ENCODE assay signal across 10 cellular contexts in genomic region chr20:54078296-54078695, GRCh38. TPM values are rescaled to one million over a fixed set of nuclear protein-coding genes. Genes with fewer than 3 reads are reported as not detected.
DNase-seq lines count a peak whose midpoint lies in the region; ATAC-seq, FAIRE-seq and TF ChIP-seq lines count a peak whose summit lies in the region.
"Had no signal": no experiment of that assay in that cellular context is flagged by ENCODE, and none has a peak within 500 bp of the region (broad histone marks: within the 10 kb centered on the region; RNA-seq: fewer than 3 reads in every experiment).

No MANE protein-coding gene starts in this region.

- FAIRE-seq in pancreas (lab: Jason Lieb, UNC), result no peak

- H3K27me3 Mint-ChIP-seq in naive thymus-derived CD8-positive, alpha-beta T cell, result no peaks in the 10 kb centered on the region

- H3K4me1 ChIP-seq in OCI-LY3 (ENCODE audit: low read length) (peaks cover 6% of the 10 kb centered on the region), pancreas (no peaks in the 10 kb centered on the region)

- peaks cover 16 to 61% (median 57%) of the 10 kb centered on the region in 4 donors for H3K4me1 Mint-ChIP-seq in naive thymus-derived CD8-positive, alpha-beta T cell

- H3K27ac ChIP-seq in OCI-LY3 (ENCODE audit: low read length), result no peak overlapping the region
- no peak overlapping the region for H3K27ac ChIP-seq in coronary artery
- H3K27ac ChIP-seq in pancreas, result no peak overlapping the region

- TF ChIP-seq CTCF in OCI-LY3 (IDR thresholded peaks at IDR 0.05; ENCODE audit: low read depth, low read length) (no peak), coronary artery (IDR thresholded peaks at IDR 0.05) (no peak), pancreas (IDR thresholded peaks at IDR 0.05) (no peak)

- H3K27me3 ChIP-seq in OCI-LY3 (ENCODE audit: low read depth, low read length) (no peaks in the 10 kb centered on the region), pancreas (no peaks in the 10 kb centered on the region)

- no peaks in the 10 kb centered on the region for H3K36me3 Mint-ChIP-seq in naive thymus-derived CD8-positive, alpha-beta T cell

- ATAC-seq in GM18861 (IDR thresholded peaks at IDR 0.05; ENCODE audit: unreplicated experiment) (peak; percentile 72), HG02588 (IDR thresholded peaks at IDR 0.05; ENCODE audit: unreplicated experiment) (peak; percentile 55), pancreas (no peak)
- ATAC-seq in naive thymus-derived CD8-positive, alpha-beta T cell, result peak; percentile 70 to 81

- H3K4me3 ChIP-seq in OCI-LY3 (ENCODE audit: low read length), result no peak overlapping the region
- no peak overlapping the region for H3K4me3 ChIP-seq in coronary artery
- no peak overlapping the region for H3K4me3 ChIP-seq in pancreas

- H3K36me3 ChIP-seq in OCI-LY3 (replicated peaks; ENCODE audit: low read depth, low read length), result no peaks in the 10 kb centered on the region
- H3K36me3 ChIP-seq in pancreas, result no peaks in the 10 kb centered on the region

- H4K20me1 ChIP-seq in OCI-LY3 (ENCODE audit: insufficient read depth, low read length), result no peaks in the 10 kb centered on the region

- peak overlapping the region; percentile 52 to 84 (median 71) for H3K4me3 Mint-ChIP-seq in naive thymus-derived CD8-positive, alpha-beta T cell

- peak overlapping the region; percentile 58 for H2AFZ ChIP-seq in OCI-LY3 (ENCODE audit: low read depth, low read length)

- POLR2A ChIA-PET in naive thymus-derived CD8-positive, alpha-beta T cell (lab: Charles Lee), result interaction anchor here (0.6 to 2.0 kb wide), 4 partner anchors 15 to 130 kb away, joined by 4 to 10 read pairs (median 4); partner anchors contain the start of gene PFDN4

- intact Hi-C loops in pancreas (cut with DNase I), result no loop called here

- 72 to 83% methylated on average over 5 of the region's 5 CpGs for WGBS in pancreas, 2 donors

- no peak overlapping the region for H3K9ac ChIP-seq in OCI-LY3 (ENCODE audit: low read length)

- peak overlapping the region; percentile 82 to 95 (median 89) for H3K27ac Mint-ChIP-seq in naive thymus-derived CD8-positive, alpha-beta T cell

- DNase-seq in naive thymus-derived CD8-positive, alpha-beta T cell, result peak in 6 of 10 donors; percentile 5 to 39 (median 14)
- no peak for DNase-seq in DMS114 treated with DMSO at 0.1 percent for 48 hours (lab: John Stamatoyannopoulos, UW; ENCODE audit: unreplicated experiment)
- DNase-seq in coronary artery (ENCODE audit: low spot score), result no peak
- no peak for DNase-seq in pancreas
- no peak for DNase-seq in cortex of kidney (lab: John Stamatoyannopoulos, UW)
- DNase-seq: head of caudate nucleus, NCI-H2171 had no signal

- H3K79me2 ChIP-seq in OCI-LY3 (ENCODE audit: low read length), result no peaks in the 10 kb centered on the region

- H3K9me3 Mint-ChIP-seq in naive thymus-derived CD8-positive, alpha-beta T cell, result peaks cover 0 to 9% (median 0%) of the 10 kb centered on the region in 9 donors

- no peaks in the 10 kb centered on the region for H3K9me3 ChIP-seq in OCI-LY3 (ENCODE audit: insufficient read depth, low read length)
- no peaks in the 10 kb centered on the region for H3K9me3 ChIP-seq in pancreas

- no peak overlapping the region for H3K4me2 ChIP-seq in OCI-LY3 (ENCODE audit: low read length)

RNA-seq across cellular contexts. Expression of gene BCAS1, which starts 7.9 kb away (rescaled TPM):
- not detected for total RNA-seq in naive thymus-derived CD8-positive, alpha-beta T cell
- not detected for polyA plus RNA-seq in naive thymus-derived CD8-positive, alpha-beta T cell
- under 1 TPM; 0.20 to 0.85 (median 0.68) TPM for total RNA-seq in pancreas
- under 1 TPM; 0.34 to 0.70 TPM for polyA plus RNA-seq in pancreas

Comparison
In these comparisons a context has a peak if more than half of its experiments do, and no peak if none do; other contexts are left out.
1. ATAC-seq: peak in GM18861 (single experiment), HG02588 (single experiment) and naive thymus-derived CD8-positive, alpha-beta T cell (2 of 2); none in pancreas (0 of 4).
2. DNase-seq: peak in naive thymus-derived CD8-positive, alpha-beta T cell (6 of 10); none in DMS114 treated with DMSO at 0.1 percent for 48 hours (single experiment), coronary artery (single experiment), pancreas (0 of 6) and cortex of kidney (single experiment).